9 cellular contexts compared by ENCODE assay signal in the genomic region with DNA sequence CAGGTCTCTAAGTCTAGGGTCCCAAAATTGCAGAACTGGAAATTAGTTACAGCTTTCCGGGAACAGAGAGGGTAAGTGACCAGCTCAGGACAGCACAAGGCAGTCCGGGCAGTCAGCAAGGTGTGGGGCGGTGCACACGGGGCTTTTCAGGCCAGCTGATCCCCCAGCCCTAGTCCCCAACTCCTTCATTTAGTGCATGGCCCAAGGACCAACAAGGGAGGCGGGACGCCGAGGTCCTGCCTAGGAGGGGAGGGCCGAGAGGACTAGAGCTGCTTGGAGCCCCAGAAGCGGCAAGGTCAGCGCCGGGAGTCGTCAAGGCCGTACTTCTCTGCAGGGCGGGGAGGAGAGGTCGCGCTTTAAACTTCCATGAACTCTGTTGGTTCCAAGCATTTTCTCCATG. TPM values are rescaled to one million over a fixed set of nuclear protein-coding genes. Genes with fewer than 3 reads are reported as not detected.
A peak's percentile ranks its signal among the peaks of the same experiment; 100 is the strongest.
DNase-seq lines count a peak whose midpoint lies in the region; ATAC-seq and TF ChIP-seq lines count a peak whose summit lies in the region.
"Had no signal": no experiment of that assay in that cellular context is flagged by ENCODE, and none has a peak within 500 bp of the region (broad histone marks: within the 10 kb centered on the region; RNA-seq: fewer than 3 reads in every experiment).

No MANE protein-coding gene starts in this region.

- 8 to 14% (median 11%) methylated on average over 16 of the region's 16 CpGs for WGBS in ovary, 3 donors
- 34 to 46% methylated on average over 16 of the region's 16 CpGs for WGBS in lower leg skin, 2 donors

- peak overlapping the region; percentile 57 for H3K4me2 ChIP-seq in SU-DHL-6 (ENCODE audit: low read depth, low read length, poor library complexity, severe bottlenecking)

- no peaks in the 10 kb centered on the region for H3K9me2 ChIP-seq in SU-DHL-6 (replicated peaks; ENCODE audit: insufficient read depth, low read length)

- H3K4me1 ChIP-seq in ES-I3 (ENCODE audit: insufficient read depth, low read length) (peaks cover 9% of the 10 kb centered on the region; the same call in 1 of the 2 replicates), ovary (ENCODE audit: insufficient read depth) (peaks cover 2% of the 10 kb centered on the region)

- TF ChIP-seq POLR2A in ovary (IDR thresholded peaks at IDR 0.05), result no peak
- no peak for TF ChIP-seq POLR2A in lower leg skin (IDR thresholded peaks at IDR 0.05)

- H3K4me3 ChIP-seq in SU-DHL-6 (ENCODE audit: insufficient read depth, low read length, poor library complexity, severe bottlenecking) (no peak overlapping the region), fibroblast of pulmonary artery (replicated peaks; ENCODE audit: low read depth, low read length) (peak overlapping the region; percentile 83), ovary (peak overlapping the region; percentile 79), lower leg skin (ENCODE audit: low read depth, poor library complexity, severe bottlenecking) (no peak overlapping the region)

- H3K36me3 ChIP-seq in ES-I3 (ENCODE audit: insufficient read depth, low read length), result no peaks in the 10 kb centered on the region
- no peaks in the 10 kb centered on the region for H3K36me3 ChIP-seq in SU-DHL-6 (ENCODE audit: low read length)
- no peaks in the 10 kb centered on the region for H3K36me3 ChIP-seq in ovary

- peak overlapping the region; percentile 79; the same call in 1 of the 2 replicates for H3K9ac ChIP-seq in ES-I3 (ENCODE audit: low read depth, low read length)
- no peak overlapping the region for H3K9ac ChIP-seq in SU-DHL-6 (ENCODE audit: low read length)

- H3K79me2 ChIP-seq in SU-DHL-6 (ENCODE audit: insufficient read depth, low read length), result no peaks in the 10 kb centered on the region

- H4K20me1 ChIP-seq in SU-DHL-6 (ENCODE audit: low read depth, low read length), result no peaks in the 10 kb centered on the region

- H3K9me3 ChIP-seq in ES-I3 (ENCODE audit: control insufficient read depth, insufficient read depth, low read length) (no peaks in the 10 kb centered on the region), SU-DHL-6 (ENCODE audit: insufficient read depth, low read length) (no peaks in the 10 kb centered on the region), ovary (no peaks in the 10 kb centered on the region)

- H3K27me3 ChIP-seq in SU-DHL-6 (ENCODE audit: low read length) (no peaks in the 10 kb centered on the region), ovary (no peaks in the 10 kb centered on the region)

- no peak overlapping the region for H2AFZ ChIP-seq in SU-DHL-6 (ENCODE audit: low read depth, low read length, severe bottlenecking)

- no peak for DNase-seq in fibroblast of pulmonary artery (ENCODE audit: low read depth)
- DNase-seq in ovary, result peak; percentile 49 to 74 (median 63)
- DNase-seq in NOMO-1 treated with dmso at 0.1 percent for 144 hours (lab: John Stamatoyannopoulos, UW; ENCODE audit: unreplicated experiment), result no peak
- DNase-seq in lower leg skin (ENCODE audit: low spot score in 2 of 2), result no peak
- DNase-seq: central memory CD4-positive, alpha-beta T cell had no signal

- intact Hi-C loops in ovary (cut with DNase I), result loop anchor here in 1 of 4 donors (10.0 kb wide), 1 partner anchor 65 kb away; no protein-coding TSS in a partner anchor
- intact Hi-C loops in lower leg skin (cut with DNase I; ENCODE audit: low total_unique reads), result no loop called here

- peaks cover 9% of the 10 kb centered on the region for H3F3A ChIP-seq in SU-DHL-6 (ENCODE audit: insufficient read depth)

- no peak for TF ChIP-seq CTCF in SU-DHL-6 (IDR thresholded peaks at IDR 0.05; ENCODE audit: insufficient read depth, low read length, poor library complexity, severe bottlenecking)
- TF ChIP-seq CTCF in fibroblast of pulmonary artery (IDR thresholded peaks at IDR 0.05; ENCODE audit: low read length, missing control alignments), result no peak
- TF ChIP-seq CTCF in ovary (IDR thresholded peaks at IDR 0.05), result no peak
- TF ChIP-seq CTCF in lower leg skin (IDR thresholded peaks at IDR 0.05), result no peak

- H3K27ac ChIP-seq in SU-DHL-6 (ENCODE audit: low read depth, low read length) (no peak overlapping the region), ovary (peak overlapping the region in 1 of 2 donors; percentile 90)

- TF ChIP-seq EP300 in ovary (IDR thresholded peaks at IDR 0.05), result no peak

- ATAC-seq in GM18498 (IDR thresholded peaks at IDR 0.05; ENCODE audit: unreplicated experiment) (no peak), GM19452 (IDR thresholded peaks at IDR 0.05; ENCODE audit: unreplicated experiment) (no peak)

RNA-seq across cellular contexts. Expression of a gene that starts 2.0 kb away (rescaled TPM):
- total RNA-seq in ovary (10 to 100 TPM; 23.7 to 61.8 (median 43.0) TPM), lower leg skin (10 to 100 TPM; 14.7 to 23.1 (median 19.4) TPM)
- 10 to 100 TPM; 13.8 to 33.2 TPM for polyA plus RNA-seq in ovary

Comparison
In these comparisons a context has a peak if more than half of its experiments do, and no peak if none do; other contexts are left out.
1. H3K4me3 ChIP-seq: peak in fibroblast of pulmonary artery (single experiment) and ovary (single experiment); none in SU-DHL-6 (single experiment) and lower leg skin (single experiment).
2. DNase-seq: peak in ovary (5 of 5); none in fibroblast of pulmonary artery (single experiment), NOMO-1 treated with dmso at 0.1 percent for 144 hours (single experiment) and lower leg skin (0 of 2).